Comparison of ENCODE assay signal across 19 cellular contexts in genomic region chrX:9130031-9130430, GRCh38.
DNase-seq lines count a peak whose midpoint lies in the region; ATAC-seq lines count a peak whose summit lies in the region.
"Had no signal": no experiment of that assay in that cellular context is flagged by ENCODE, and none has a peak within 500 bp of the region (broad histone marks: within the 10 kb centered on the region; RNA-seq: fewer than 3 reads in every experiment).

No MANE protein-coding gene starts in this region.

- H3K9me3 Mint-ChIP-seq in activated CD4-positive, alpha-beta memory T cell treated with anti-CD3 and anti-CD28 coated beads for 36 hours: peaks cover 4% of the 10 kb centered on the region
- peaks cover 8% of the 10 kb centered on the region for H3K9me3 Mint-ChIP-seq in activated CD4-positive, alpha-beta memory T cell treated with anti-CD3 and anti-CD28 coated beads, Interleukin-2, amount 10 ng/mL, durations not matched to agents 7 days and 5 days
- peaks cover 4% of the 10 kb centered on the region for H3K9me3 Mint-ChIP-seq in activated naive CD8-positive, alpha-beta T cell treated with anti-CD3 and anti-CD28 coated beads, Interleukin-2, amount 50 U/mL, for 24 hours
- H3K9me3 Mint-ChIP-seq: CD4-positive, alpha-beta T cell had no signal

- POLR2A ChIA-PET in activated CD4-positive, alpha-beta memory T cell treated with anti-CD3 and anti-CD28 coated beads for 36 hours (lab: Charles Lee): interaction anchor here (1.4 kb wide), 1 partner anchor 36 kb away, joined by 3 read pairs; no protein-coding TSS in a partner anchor
- POLR2A ChIA-PET in activated CD4-positive, alpha-beta memory T cell treated with anti-CD3 and anti-CD28 coated beads, Interleukin-2, amount 10 ng/mL, durations not matched to agents 7 days and 5 days (lab: Charles Lee): no interaction called here

- H3K27ac Mint-ChIP-seq in activated CD4-positive, alpha-beta memory T cell treated with anti-CD3 and anti-CD28 coated beads for 36 hours: peak overlapping the region; percentile 84
- H3K27ac Mint-ChIP-seq in activated CD4-positive, alpha-beta memory T cell treated with anti-CD3 and anti-CD28 coated beads, Interleukin-2, amount 10 ng/mL, durations not matched to agents 7 days and 5 days: no peak overlapping the region
- peak overlapping the region; percentile 54 for H3K27ac Mint-ChIP-seq in activated naive CD8-positive, alpha-beta T cell treated with anti-CD3 and anti-CD28 coated beads, Interleukin-2, amount 50 U/mL, for 24 hours
- H3K27ac Mint-ChIP-seq: B cell; CD4-positive, alpha-beta T cell; GM23338; H9 had no signal

- ATAC-seq in activated naive CD8-positive, alpha-beta T cell treated with anti-CD3 and anti-CD28 coated beads, Interleukin-2, amount 50 U/mL, for 24 hours: no peak
- ATAC-seq in GM19035 (IDR thresholded peaks at IDR 0.05; ENCODE audit: unreplicated experiment): no peak
- ATAC-seq: GM12878, GM23338, HCT116 had no signal

- peak; percentile 20 for DNase-seq in activated CD4-positive, alpha-beta memory T cell treated with anti-CD3 and anti-CD28 coated beads for 36 hours
- no peak for DNase-seq in activated CD4-positive, alpha-beta memory T cell treated with anti-CD3 and anti-CD28 coated beads, Interleukin-2, amount 10 ng/mL, durations not matched to agents 7 days and 5 days
- DNase-seq in stimulated activated CD4-positive, alpha-beta T cell treated with anti-CD3 and anti-CD28 coated beads, Interleukin-2, amount 100 ng/mL, for 4 hours (ENCODE audit: low read depth): peak; percentile 3
- DNase-seq in stimulated activated CD4-positive, alpha-beta T cell treated with anti-CD3 and anti-CD28 coated beads, Interleukin-2, amount 100 ng/mL, for 48 hours: no peak
- DNase-seq in activated naive CD8-positive, alpha-beta T cell treated with anti-CD3 and anti-CD28 coated beads, Interleukin-2, amount 50 U/mL, for 24 hours: no peak
- DNase-seq in putamen (ENCODE audit: low spot score) (peak; percentile 69), KG1 (lab: John Stamatoyannopoulos, UW) (no peak)
- DNase-seq: CD4-positive, alpha-beta T cell; CD8-positive, alpha-beta memory T cell; DMS 273 treated with DMSO at 0.1 percent for 48 hours; DMS79; EL; GDM1; H9 had no signal

- intact Hi-C loops in activated CD4-positive, alpha-beta memory T cell treated with anti-CD3 and anti-CD28 coated beads for 36 hours (cut with micrococcal nuclease): loop anchor here (10.0 kb wide), 1 partner anchor 55 kb away; no protein-coding TSS in a partner anchor

- peak overlapping the region; percentile 20 for H3K4me3 Mint-ChIP-seq in activated CD4-positive, alpha-beta memory T cell treated with anti-CD3 and anti-CD28 coated beads for 36 hours
- H3K4me3 Mint-ChIP-seq in activated CD4-positive, alpha-beta memory T cell treated with anti-CD3 and anti-CD28 coated beads, Interleukin-2, amount 10 ng/mL, durations not matched to agents 7 days and 5 days: no peak overlapping the region
- H3K4me3 Mint-ChIP-seq in activated naive CD8-positive, alpha-beta T cell treated with anti-CD3 and anti-CD28 coated beads, Interleukin-2, amount 50 U/mL, for 24 hours: no peak overlapping the region
- H3K4me3 Mint-ChIP-seq: B cell; CD4-positive, alpha-beta T cell; CD8-positive, alpha-beta memory T cell; GM23338; H9 had no signal

- CTCF ChIA-PET in activated CD4-positive, alpha-beta memory T cell treated with anti-CD3 and anti-CD28 coated beads for 36 hours (lab: Charles Lee): interaction anchor here (0.6 kb wide), 1 partner anchor 184 kb away, joined by 3 read pairs; no protein-coding TSS in a partner anchor
- CTCF ChIA-PET in activated CD4-positive, alpha-beta memory T cell treated with anti-CD3 and anti-CD28 coated beads, Interleukin-2, amount 10 ng/mL, durations not matched to agents 7 days and 5 days (lab: Charles Lee): interaction anchor here (0.6 to 1.5 kb wide), 2 partner anchors 148 to 246 kb away, joined by 3 read pairs; no protein-coding TSS in a partner anchor

- H3K4me1 Mint-ChIP-seq in activated CD4-positive, alpha-beta memory T cell treated with anti-CD3 and anti-CD28 coated beads for 36 hours (ENCODE audit: low read depth): peaks cover 30% of the 10 kb centered on the region
- H3K4me1 Mint-ChIP-seq in activated CD4-positive, alpha-beta memory T cell treated with anti-CD3 and anti-CD28 coated beads, Interleukin-2, amount 10 ng/mL, durations not matched to agents 7 days and 5 days: peaks cover 11% of the 10 kb centered on the region
- H3K4me1 Mint-ChIP-seq in activated naive CD8-positive, alpha-beta T cell treated with anti-CD3 and anti-CD28 coated beads, Interleukin-2, amount 50 U/mL, for 24 hours: peaks cover 39% of the 10 kb centered on the region
- H3K4me1 Mint-ChIP-seq: B cell; CD8-positive, alpha-beta memory T cell had no signal

- H3K36me3 Mint-ChIP-seq in activated CD4-positive, alpha-beta memory T cell treated with anti-CD3 and anti-CD28 coated beads for 36 hours: peaks cover 3% of the 10 kb centered on the region
- no peaks in the 10 kb centered on the region for H3K36me3 Mint-ChIP-seq in activated CD4-positive, alpha-beta memory T cell treated with anti-CD3 and anti-CD28 coated beads, Interleukin-2, amount 10 ng/mL, durations not matched to agents 7 days and 5 days (ENCODE audit: low read depth)
- peaks cover 7% of the 10 kb centered on the region for H3K36me3 Mint-ChIP-seq in activated naive CD8-positive, alpha-beta T cell treated with anti-CD3 and anti-CD28 coated beads, Interleukin-2, amount 50 U/mL, for 24 hours (ENCODE audit: low read depth)

- H3K27me3 Mint-ChIP-seq in activated CD4-positive, alpha-beta memory T cell treated with anti-CD3 and anti-CD28 coated beads for 36 hours: no peaks in the 10 kb centered on the region
- no peaks in the 10 kb centered on the region for H3K27me3 Mint-ChIP-seq in activated CD4-positive, alpha-beta memory T cell treated with anti-CD3 and anti-CD28 coated beads, Interleukin-2, amount 10 ng/mL, durations not matched to agents 7 days and 5 days
- H3K27me3 Mint-ChIP-seq in activated naive CD8-positive, alpha-beta T cell treated with anti-CD3 and anti-CD28 coated beads, Interleukin-2, amount 50 U/mL, for 24 hours: no peaks in the 10 kb centered on the region
- H3K27me3 Mint-ChIP-seq: B cell; CD4-positive, alpha-beta T cell had no signal

Comparison
In these comparisons a context has a peak if more than half of its experiments do, and no peak if none do; other contexts are left out.
1. DNase-seq: peak in activated CD4-positive, alpha-beta memory T cell treated with anti-CD3 and anti-CD28 coated beads for 36 hours (single experiment), stimulated activated CD4-positive, alpha-beta T cell treated with anti-CD3 and anti-CD28 coated beads, Interleukin-2, amount 100 ng/mL, for 4 hours (single experiment) and putamen (single experiment); none in activated CD4-positive, alpha-beta memory T cell treated with anti-CD3 and anti-CD28 coated beads, Interleukin-2, amount 10 ng/mL, durations not matched to agents 7 days and 5 days (single experiment), stimulated activated CD4-positive, alpha-beta T cell treated with anti-CD3 and anti-CD28 coated beads, Interleukin-2, amount 100 ng/mL, for 48 hours (0 of 2), activated naive CD8-positive, alpha-beta T cell treated with anti-CD3 and anti-CD28 coated beads, Interleukin-2, amount 50 U/mL, for 24 hours (single experiment) and KG1 (single experiment).